In genomic region chr12:18583655-18584054, GRCh38 we compare ENCODE assay signal across 17 cellular contexts.
A peak's percentile ranks its signal among the peaks of the same experiment; 100 is the strongest.
DNase-seq lines count a peak whose midpoint lies in the region; ATAC-seq and TF ChIP-seq lines count a peak whose summit lies in the region.
"Had no signal": no experiment of that assay in that cellular context is flagged by ENCODE, and none has a peak within 500 bp of the region (broad histone marks: within the 10 kb centered on the region; RNA-seq: fewer than 3 reads in every experiment).

No MANE protein-coding gene starts in this region.

- peaks cover 0 to 10% (median 0%) of the 10 kb centered on the region in 3 donors for H3K9me3 ChIP-seq in body of pancreas

- no peak overlapping the region for H3K27ac ChIP-seq in RWPE1
- no peak overlapping the region for H3K27ac ChIP-seq in body of pancreas
- H3K27ac ChIP-seq: BLaER1 treated with 17β-estradiol and CSF1 and Interleukin-3, amounts not matched to agents 10 nM and 100 nM; HL-60 had no signal

- POLR2A ChIA-PET in RWPE1 (lab: Yijun Ruan, JAX; ENCODE audit: low non-redundant PET): no interaction called here

- TF ChIP-seq RAD21 in Ishikawa (IDR thresholded peaks at IDR 0.05; ENCODE audit: low read depth): no peak

- intact Hi-C loops in body of pancreas (cut with DNase I): no loop called here

- H3K36me3 ChIP-seq in body of pancreas (replicated peaks in 1 of 2; ENCODE audit: insufficient read depth in 1 of 2, low read depth in 2 of 2): no peaks in the 10 kb centered on the region
- H3K36me3 ChIP-seq: BLaER1 treated with 17β-estradiol and CSF1 and Interleukin-3, amounts not matched to agents 10 nM and 100 nM had no signal

- no peaks in the 10 kb centered on the region for H3K4me1 ChIP-seq in body of pancreas
- H3K4me1 ChIP-seq: BLaER1 treated with 17β-estradiol and CSF1 and Interleukin-3, amounts not matched to agents 10 nM and 100 nM had no signal

- CTCF ChIA-PET in RWPE1 (lab: Yijun Ruan, JAX): no interaction called here

- H3K27me3 ChIP-seq in body of pancreas: no peaks in the 10 kb centered on the region
- H3K27me3 ChIP-seq: BLaER1 treated with 17β-estradiol and CSF1 and Interleukin-3, amounts not matched to agents 10 nM and 100 nM had no signal

- TF ChIP-seq POLR2A in body of pancreas (IDR thresholded peaks at IDR 0.05): no peak

- DNase-seq in EL: peak; percentile 3
- peak; percentile 11 for DNase-seq in fibroblast of gingiva (ENCODE audit: low read depth)
- peak; percentile 7 for DNase-seq in fibroblast of pulmonary artery (ENCODE audit: low read depth)
- no peak for DNase-seq in RWPE1 (ENCODE audit: low spot score)
- DNase-seq in body of pancreas: no peak
- DNase-seq in hippocampal formation (lab: John Stamatoyannopoulos, UW): no peak
- DNase-seq: CD8-positive, alpha-beta memory T cell; COR-L47; DMS79 treated with DMSO at 0.1 percent for 48 hours; H9; IMR-90; KBM-7 had no signal

- no peak for ATAC-seq in HG03097 (IDR thresholded peaks at IDR 0.05; ENCODE audit: low FRiP score, unreplicated experiment)
- ATAC-seq in body of pancreas: no peak
- ATAC-seq: GM12878 had no signal

- TF ChIP-seq EP300 in Ishikawa (IDR thresholded peaks at IDR 0.05; ENCODE audit: borderline replicate concordance): no peak

- H3K4me3 ChIP-seq in fibroblast of pulmonary artery (replicated peaks; ENCODE audit: low read depth, low read length): no peak overlapping the region
- H3K4me3 ChIP-seq in body of pancreas: no peak overlapping the region
- H3K4me3 ChIP-seq: BLaER1 treated with 17β-estradiol and CSF1 and Interleukin-3, amounts not matched to agents 10 nM and 100 nM; GM12878 had no signal

- TF ChIP-seq CTCF in fibroblast of pulmonary artery (IDR thresholded peaks at IDR 0.05; ENCODE audit: low read length, missing control alignments): no peak
- TF ChIP-seq CTCF in RWPE1 (conservative IDR thresholded peaks at IDR 0.05; ENCODE audit: low read depth): no peak
- TF ChIP-seq CTCF in body of pancreas (IDR thresholded peaks at IDR 0.05): no peak

TF ChIP-seq in Ishikawa, 13 proteins besides CTCF, POLR2A, EP300 and RAD21:
- 0 out of 2 replicates have a peak, but pooled peaks have one; percentile 3 for TF ChIP-seq USF1 (IDR thresholded peaks at IDR 0.05)
- no peak for TF ChIP-seq EGR1 (IDR thresholded peaks at IDR 0.05)

Comparison
In these comparisons a context has a peak if more than half of its experiments do, and no peak if none do; other contexts are left out.
1. DNase-seq: peak in EL (single experiment), fibroblast of gingiva (single experiment) and fibroblast of pulmonary artery (single experiment); none in RWPE1 (single experiment), body of pancreas (0 of 4) and hippocampal formation (0 of 2).